ENCODE assay signal across 8 cellular contexts in genomic region chr11:108496643-108497256, GRCh38. TPM values are rescaled to one million over a fixed set of nuclear protein-coding genes. Genes with fewer than 3 reads are reported as not detected.
A peak's percentile ranks its signal among the peaks of the same experiment; 100 is the strongest.
DNase-seq lines count a peak whose midpoint lies in the region; ATAC-seq and TF ChIP-seq lines count a peak whose summit lies in the region.

No MANE protein-coding gene starts in this region.

- no peaks in the 10 kb centered on the region for H3K27me3 Mint-ChIP-seq in central memory CD8-positive, alpha-beta T cell

- H3K27me3 ChIP-seq in HCT116 (ENCODE audit: insufficient read depth, low read length) (no peaks in the 10 kb centered on the region), muscle layer of colon (ENCODE audit: control insufficient read depth in 1 of 2, insufficient read depth in 2 of 2, low read length in 2 of 2) (no peaks in the 10 kb centered on the region)

- H3K9me2 ChIP-seq in HCT116 (ENCODE audit: insufficient read depth): no peaks in the 10 kb centered on the region

- no peak for TF ChIP-seq RAD21 in HCT116 (IDR thresholded peaks at IDR 0.05; ENCODE audit: low read depth)

- no peaks in the 10 kb centered on the region for H3K79me2 ChIP-seq in HCT116 (ENCODE audit: insufficient read depth, low read length)

- peaks cover 8% of the 10 kb centered on the region for H3K36me3 Mint-ChIP-seq in central memory CD8-positive, alpha-beta T cell (ENCODE audit: insufficient read depth)

- H3K27ac ChIP-seq in HCT116 (ENCODE audit: low read depth, low read length): peak overlapping the region; percentile 97
- peak overlapping the region; percentile 49 for H3K27ac ChIP-seq in muscle layer of colon (ENCODE audit: low read depth, low read length)

- H3K9ac ChIP-seq in HCT116 (ENCODE audit: low read length) (peak overlapping the region; percentile 86), muscle layer of colon (ENCODE audit: low read length) (peak overlapping the region; percentile 84)

- peak overlapping the region; percentile 90 for H3K4me3 Mint-ChIP-seq in central memory CD8-positive, alpha-beta T cell

- CTCF ChIA-PET in HCT116 (lab: Charles Lee): no interaction called here

- no peaks in the 10 kb centered on the region for H3K9me3 Mint-ChIP-seq in central memory CD8-positive, alpha-beta T cell

- peak overlapping the region; percentile 93 for H3K4me2 ChIP-seq in HCT116 (ENCODE audit: low read length)

- POLR2A ChIA-PET in HCT116 (lab: Charles Lee): no interaction called here

- H3K27ac Mint-ChIP-seq in central memory CD8-positive, alpha-beta T cell (ENCODE audit: low read depth): peak overlapping the region; percentile 89

- H3K36me3 ChIP-seq in HCT116 (ENCODE audit: control insufficient read depth in 1 of 2, insufficient read depth in 2 of 2, low read length in 2 of 2): no peaks in the 10 kb centered on the region
- H3K36me3 ChIP-seq in muscle layer of colon (ENCODE audit: insufficient read depth, low read length): no peaks in the 10 kb centered on the region

- TF ChIP-seq CTCF in AG09309 (IDR thresholded peaks at IDR 0.05; ENCODE audit: control insufficient read depth, insufficient read depth, low read depth, low read length, missing control alignments) (no peak), HCT116 (IDR thresholded peaks at IDR 0.05 in 2 of 3, conservative IDR thresholded peaks at IDR 0.05 in 1 of 3; ENCODE audit: borderline replicate concordance in 1 of 3, insufficient read depth in 1 of 3, low read depth in 2 of 3, low read length in 2 of 3) (no peak)

- H3K9me3 ChIP-seq in HCT116 (ENCODE audit: control insufficient read depth in 1 of 2, insufficient read depth in 1 of 2, low read depth in 1 of 2, low read length in 2 of 2) (no peaks in the 10 kb centered on the region), muscle layer of colon (ENCODE audit: low read length) (no peaks in the 10 kb centered on the region)

- no TSS peak for BruUV-seq in HCT116 (replicated peaks; lab: Mats Ljungman, UMichigan)

- RAD21 ChIA-PET in HCT116 (lab: Charles Lee; ENCODE audit: low non-redundant PET in 1 of 2, low total read pairs in 2 of 2, uncharacterized antibody in 2 of 2, unreplicated experiment in 2 of 2): no interaction called here

- no peak for TF ChIP-seq POLR2A in HCT116 (IDR thresholded peaks at IDR 0.05; ENCODE audit: borderline replicate concordance, extremely low read depth, insufficient read depth, insufficient read length)

- intact Hi-C loops in HCT116 (cut with micrococcal nuclease): loop anchor here (2.0 kb wide), 1 partner anchor 30 kb away; the partner anchor contains the start of gene C11orf65

- H4K20me1 ChIP-seq in HCT116 (ENCODE audit: insufficient read depth): no peaks in the 10 kb centered on the region

- DNase-seq in AG09309 (ENCODE audit: low read depth) (no peak), HCT116 (ENCODE audit: low read depth, low spot score) (no peak), NCI-H446 treated with DMSO at 0.1 percent for 48 hours (lab: John Stamatoyannopoulos, UW) (no peak), DMS114 treated with DMSO at 0.1 percent for 48 hours (lab: John Stamatoyannopoulos, UW; ENCODE audit: unreplicated experiment) (no peak), HuH-7.5 (ENCODE audit: low spot score) (no peak)
- no peak for DNase-seq in central memory CD8-positive, alpha-beta T cell (ENCODE audit: low spot score in 2 of 2)

- H3K4me1 ChIP-seq in HCT116 (ENCODE audit: control insufficient read depth in 1 of 2, insufficient read depth in 2 of 2, low read length in 2 of 2): peaks cover 12 to 32% of the 10 kb centered on the region in 2 experiments; a peak in 3 of 4 replicates
- H3K4me1 ChIP-seq in muscle layer of colon (ENCODE audit: insufficient read depth, low read length): peaks cover 8% of the 10 kb centered on the region

- H2AFZ ChIP-seq in HCT116 (ENCODE audit: low read depth, low read length, poor library complexity, severe bottlenecking): peak overlapping the region; percentile 91

- ATAC-seq in HCT116 (no peak), HG03432 (IDR thresholded peaks at IDR 0.05; ENCODE audit: unreplicated experiment) (no peak)
- ATAC-seq in central memory CD8-positive, alpha-beta T cell (replicated peaks; ENCODE audit: extremely low read depth, poor library complexity, severe bottlenecking): no peak

- H3K4me3 ChIP-seq in AG09309 (ENCODE audit: control insufficient read depth, low read depth, low read length) (peak overlapping the region; percentile 57), HCT116 (replicated peaks in 1 of 2; ENCODE audit: low read depth in 1 of 2, low read length in 2 of 2) (peak overlapping the region; percentile 46 to 65), muscle layer of colon (ENCODE audit: low read depth in 1 of 2, low read length in 2 of 2) (peak overlapping the region; percentile 53 to 64)

- peaks cover 18% of the 10 kb centered on the region for H3K4me1 Mint-ChIP-seq in central memory CD8-positive, alpha-beta T cell

TF ChIP-seq in HCT116, 20 proteins besides CTCF, POLR2A, EP300 and RAD21:
- no peak for TF ChIP-seq EZH2 (IDR thresholded peaks at IDR 0.05)
- TF ChIP-seq, protein P1, sequence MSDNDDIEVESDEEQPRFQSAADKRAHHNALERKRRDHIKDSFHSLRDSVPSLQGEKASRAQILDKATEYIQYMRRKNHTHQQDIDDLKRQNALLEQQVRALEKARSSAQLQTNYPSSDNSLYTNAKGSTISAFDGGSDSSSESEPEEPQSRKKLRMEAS (IDR thresholded peaks at IDR 0.05): peak; percentile 12; the same call in 1 of the 2 replicates

RNA-seq across cellular contexts. Expression of gene POGLUT3, which starts 1.4 kb away (rescaled TPM):
- 22.0 TPM for total RNA-seq in HCT116 (2021; ENCODE audit: unreplicated experiment)
- polyA plus RNA-seq in HCT116 (2012): 5.3 and 7.0 TPM in 2 replicates

RNA-seq across cellular contexts. Expression of gene C11orf65, which starts 29.4 kb away (rescaled TPM):
- total RNA-seq in HCT116 (2021; ENCODE audit: unreplicated experiment): 1.3 TPM
- 0.74 and 0.86 TPM in 2 replicates for polyA plus RNA-seq in HCT116 (2012)
